ENCODE assay signal across 1 cellular context in the genomic region with DNA sequence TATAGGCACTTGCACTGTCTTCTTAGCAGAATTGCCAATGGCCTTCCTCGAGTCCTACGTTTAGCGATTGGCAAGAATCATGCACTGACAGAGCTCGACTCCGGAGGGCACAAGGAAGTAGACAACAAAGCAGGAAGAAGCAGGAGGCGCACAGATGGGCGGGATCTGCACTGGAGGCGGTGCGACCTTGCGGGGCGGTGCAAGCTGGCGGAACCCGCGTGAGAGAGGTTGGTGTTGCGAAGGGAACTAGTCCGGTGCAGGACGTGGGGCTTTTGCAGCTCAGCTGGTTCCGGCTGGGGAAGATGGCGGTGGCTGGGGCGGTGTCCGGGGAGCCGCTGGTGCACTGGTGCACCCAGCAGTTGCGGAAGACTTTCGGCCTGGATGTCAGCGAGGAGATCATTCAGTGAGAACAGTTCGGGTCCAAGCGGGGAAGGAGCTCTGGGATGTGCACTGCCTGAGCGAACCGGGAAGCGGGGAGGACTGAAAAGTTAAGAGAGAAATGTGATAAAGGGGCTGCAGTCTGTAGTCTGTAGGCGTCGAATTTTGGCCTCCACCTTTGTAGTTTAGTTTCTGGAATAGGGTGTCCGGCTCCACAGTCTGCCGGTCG.
TF ChIP-seq lines count a peak whose summit lies in the region.

A gene (plus strand): TSS at position 275 of the 607 bp plus-strand sequence. CDS start 28 bp downstream, at position 303.

TF ChIP-seq in K562, 482 proteins besides CTCF, POLR2A, EP300 and RAD21 (continued from another document and continues in another):
- TF ChIP-seq, protein P1, sequence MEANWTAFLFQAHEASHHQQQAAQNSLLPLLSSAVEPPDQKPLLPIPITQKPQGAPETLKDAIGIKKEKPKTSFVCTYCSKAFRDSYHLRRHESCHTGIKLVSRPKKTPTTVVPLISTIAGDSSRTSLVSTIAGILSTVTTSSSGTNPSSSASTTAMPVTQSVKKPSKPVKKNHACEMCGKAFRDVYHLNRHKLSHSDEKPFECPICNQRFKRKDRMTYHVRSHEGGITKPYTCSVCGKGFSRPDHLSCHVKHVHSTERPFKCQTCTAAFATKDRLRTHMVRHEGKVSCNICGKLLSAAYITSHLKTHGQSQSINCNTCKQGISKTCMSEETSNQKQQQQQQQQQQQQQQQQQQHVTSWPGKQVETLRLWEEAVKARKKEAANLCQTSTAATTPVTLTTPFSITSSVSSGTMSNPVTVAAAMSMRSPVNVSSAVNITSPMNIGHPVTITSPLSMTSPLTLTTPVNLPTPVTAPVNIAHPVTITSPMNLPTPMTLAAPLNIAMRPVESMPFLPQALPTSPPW (CRISPR knock-in tag; IDR thresholded peaks at IDR 0.05) = peak; percentile 67
- TF ChIP-seq ZNF551 (CRISPR knock-in tag; IDR thresholded peaks at IDR 0.05) (no peak), ESRRB (CRISPR knock-in tag; IDR thresholded peaks at IDR 0.05; ENCODE audit: borderline replicate concordance) (no peak), HIVEP1 (CRISPR knock-in tag; IDR thresholded peaks at IDR 0.05) (no peak), CSDE1 (IDR thresholded peaks at IDR 0.05) (peak in 1 of 2 experiments; percentile 69; a peak in 1 of 4 replicates), ATF1 (CRISPR knock-in tag; IDR thresholded peaks at IDR 0.05) (no peak; the same call in 1 of the 2 replicates), ATF1 (tag; IDR thresholded peaks at IDR 0.05) (peak; percentile 80), ZNF197 (CRISPR knock-in tag; IDR thresholded peaks at IDR 0.05; ENCODE audit: low read depth) (0 out of 2 replicates have a peak, but pooled peaks have one; percentile 35), CTBP1 (IDR thresholded peaks at IDR 0.05; ENCODE audit: borderline replicate concordance) (peak; percentile 97), ZNF224 (CRISPR knock-in tag; IDR thresholded peaks at IDR 0.05) (peak; percentile 36; the same call in 1 of the 2 replicates), ZNF764 (CRISPR knock-in tag; IDR thresholded peaks at IDR 0.05; ENCODE audit: low read depth) (no peak), SETDB1 (IDR thresholded peaks at IDR 0.05; ENCODE audit: low read length) (no peak), SRSF7 (optimal IDR thresholded peaks at IDR 0.05; ENCODE audit: low read depth, low read length) (no peak), CEBPB (tag; IDR thresholded peaks at IDR 0.05) (no peak), FOXK2 (conservative IDR thresholded peaks at IDR 0.05 in 1 of 2, IDR thresholded peaks at IDR 0.05 in 1 of 2; ENCODE audit: low read depth in 2 of 2) (peak; percentile 95), ZNF507 (tag; conservative IDR thresholded peaks at IDR 0.05) (no peak), RFX1 (IDR thresholded peaks at IDR 0.05) (peak; percentile 59), HDGF (IDR thresholded peaks at IDR 0.05) (no peak), LEF1 (IDR thresholded peaks at IDR 0.05) (peak; percentile 64; the same call in 1 of the 2 replicates), HOXB6 (CRISPR knock-in tag; IDR thresholded peaks at IDR 0.05; ENCODE audit: borderline replicate concordance) (0 out of 2 replicates have a peak, but pooled peaks have one; percentile 13), PHF21A (IDR thresholded peaks at IDR 0.05; ENCODE audit: borderline replicate concordance, low read depth) (peak; percentile 83), MBD2 (IDR thresholded peaks at IDR 0.05; ENCODE audit: borderline replicate concordance, low read depth) (peak; percentile 91), PHB (CRISPR knock-in tag; IDR thresholded peaks at IDR 0.05) (no peak), HEY1 (CRISPR knock-in tag; IDR thresholded peaks at IDR 0.05; ENCODE audit: borderline replicate concordance) (no peak), BRCA1 (IDR thresholded peaks at IDR 0.05) (no peak), BRCA1 (CRISPR knock-in tag; IDR thresholded peaks at IDR 0.05) (no peak), FOXA3 (CRISPR knock-in tag; conservative IDR thresholded peaks at IDR 0.05 in 1 of 2, IDR thresholded peaks at IDR 0.05 in 1 of 2) (no peak), DNMT1 (IDR thresholded peaks at IDR 0.05) (no peak), ARHGAP35 (IDR thresholded peaks at IDR 0.05; ENCODE audit: partially characterized antibody) (no peak), ZNF766 (CRISPR knock-in tag; conservative IDR thresholded peaks at IDR 0.05) (peak; percentile 69), ADNP (tag; IDR thresholded peaks at IDR 0.05) (peak; percentile 84), CBFB (CRISPR knock-in tag; IDR thresholded peaks at IDR 0.05) (peak; percentile 84; the same call in 1 of the 2 replicates), MEF2A (IDR thresholded peaks at IDR 0.05; ENCODE audit: control insufficient read depth, low read depth, low read length) (0 out of 2 replicates have a peak, but pooled peaks have one; percentile 51), JUN (IDR thresholded peaks at IDR 0.05; ENCODE audit: borderline replicate concordance, low read depth, low read length) (peak; percentile 79), JUN (CRISPR knock-in tag; IDR thresholded peaks at IDR 0.05; ENCODE audit: borderline replicate concordance) (no peak), MAFF (IDR thresholded peaks at IDR 0.05; ENCODE audit: low read length) (no peak), CREB1 (IDR thresholded peaks at IDR 0.05) (peak; percentile 71), CREB1 (CRISPR knock-in tag; IDR thresholded peaks at IDR 0.05) (peak; percentile 82), NFYB (IDR thresholded peaks at IDR 0.05; ENCODE audit: extremely low read depth, insufficient read length) (no peak), SMC3 (conservative IDR thresholded peaks at IDR 0.05; ENCODE audit: insufficient read depth, low read depth, low read length) (peak; percentile 45; the same call in 1 of the 2 replicates), SMARCA5 (IDR thresholded peaks at IDR 0.05) (peak; percentile 36; the same call in 1 of the 2 replicates), ZNF41 (CRISPR knock-in tag; conservative IDR thresholded peaks at IDR 0.05) (peak; percentile 82), ETS2 (tag; IDR thresholded peaks at IDR 0.05; ENCODE audit: borderline replicate concordance, poor library complexity, severe bottlenecking) (no peak), XRCC4 (IDR thresholded peaks at IDR 0.05; ENCODE audit: extremely low read depth, insufficient read depth, insufficient read length) (no peak), KLF10 (CRISPR knock-in tag; IDR thresholded peaks at IDR 0.05) (no peak)
- TF ChIP-seq, protein P2, sequence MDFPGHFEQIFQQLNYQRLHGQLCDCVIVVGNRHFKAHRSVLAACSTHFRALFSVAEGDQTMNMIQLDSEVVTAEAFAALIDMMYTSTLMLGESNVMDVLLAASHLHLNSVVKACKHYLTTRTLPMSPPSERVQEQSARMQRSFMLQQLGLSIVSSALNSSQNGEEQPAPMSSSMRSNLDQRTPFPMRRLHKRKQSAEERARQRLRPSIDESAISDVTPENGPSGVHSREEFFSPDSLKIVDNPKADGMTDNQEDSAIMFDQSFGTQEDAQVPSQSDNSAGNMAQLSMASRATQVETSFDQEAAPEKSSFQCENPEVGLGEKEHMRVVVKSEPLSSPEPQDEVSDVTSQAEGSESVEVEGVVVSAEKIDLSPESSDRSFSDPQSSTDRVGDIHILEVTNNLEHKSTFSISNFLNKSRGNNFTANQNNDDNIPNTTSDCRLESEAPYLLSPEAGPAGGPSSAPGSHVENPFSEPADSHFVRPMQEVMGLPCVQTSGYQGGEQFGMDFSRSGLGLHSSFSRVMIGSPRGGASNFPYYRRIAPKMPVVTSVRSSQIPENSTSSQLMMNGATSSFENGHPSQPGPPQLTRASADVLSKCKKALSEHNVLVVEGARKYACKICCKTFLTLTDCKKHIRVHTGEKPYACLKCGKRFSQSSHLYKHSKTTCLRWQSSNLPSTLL (IDR thresholded peaks at IDR 0.05) = no peak
- TF ChIP-seq, protein P3, sequence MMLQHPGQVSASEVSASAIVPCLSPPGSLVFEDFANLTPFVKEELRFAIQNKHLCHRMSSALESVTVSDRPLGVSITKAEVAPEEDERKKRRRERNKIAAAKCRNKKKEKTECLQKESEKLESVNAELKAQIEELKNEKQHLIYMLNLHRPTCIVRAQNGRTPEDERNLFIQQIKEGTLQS (IDR thresholded peaks at IDR 0.05) = 0 out of 2 replicates have a peak, but pooled peaks have one; percentile 34
- TF ChIP-seq, protein P3 (CRISPR knock-in tag; conservative IDR thresholded peaks at IDR 0.05) = no peak
- TF ChIP-seq, protein P4, sequence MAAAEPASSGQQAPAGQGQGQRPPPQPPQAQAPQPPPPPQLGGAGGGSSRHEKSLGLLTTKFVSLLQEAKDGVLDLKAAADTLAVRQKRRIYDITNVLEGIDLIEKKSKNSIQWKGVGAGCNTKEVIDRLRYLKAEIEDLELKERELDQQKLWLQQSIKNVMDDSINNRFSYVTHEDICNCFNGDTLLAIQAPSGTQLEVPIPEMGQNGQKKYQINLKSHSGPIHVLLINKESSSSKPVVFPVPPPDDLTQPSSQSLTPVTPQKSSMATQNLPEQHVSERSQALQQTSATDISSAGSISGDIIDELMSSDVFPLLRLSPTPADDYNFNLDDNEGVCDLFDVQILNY (CRISPR knock-in tag; IDR thresholded peaks at IDR 0.05) = peak; percentile 93; the same call in 1 of the 2 replicates
- TF ChIP-seq, protein P5, sequence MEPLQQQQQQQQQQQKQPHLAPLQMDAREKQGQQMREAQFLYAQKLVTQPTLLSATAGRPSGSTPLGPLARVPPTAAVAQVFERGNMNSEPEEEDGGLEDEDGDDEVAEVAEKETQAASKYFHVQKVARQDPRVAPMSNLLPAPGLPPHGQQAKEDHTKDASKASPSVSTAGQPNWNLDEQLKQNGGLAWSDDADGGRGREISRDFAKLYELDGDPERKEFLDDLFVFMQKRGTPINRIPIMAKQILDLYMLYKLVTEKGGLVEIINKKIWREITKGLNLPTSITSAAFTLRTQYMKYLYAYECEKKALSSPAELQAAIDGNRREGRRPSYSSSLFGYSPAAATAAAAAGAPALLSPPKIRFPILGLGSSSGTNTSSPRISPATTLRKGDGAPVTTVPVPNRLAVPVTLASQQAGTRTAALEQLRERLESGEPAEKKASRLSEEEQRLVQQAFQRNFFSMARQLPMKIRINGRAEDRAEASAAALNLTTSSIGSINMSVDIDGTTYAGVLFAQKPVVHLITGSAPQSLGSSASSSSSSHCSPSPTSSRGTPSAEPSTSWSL (CRISPR knock-in tag; IDR thresholded peaks at IDR 0.05; ENCODE audit: borderline replicate concordance) = 0 out of 2 replicates have a peak, but pooled peaks have one; percentile 30
- TF ChIP-seq, protein P6, sequence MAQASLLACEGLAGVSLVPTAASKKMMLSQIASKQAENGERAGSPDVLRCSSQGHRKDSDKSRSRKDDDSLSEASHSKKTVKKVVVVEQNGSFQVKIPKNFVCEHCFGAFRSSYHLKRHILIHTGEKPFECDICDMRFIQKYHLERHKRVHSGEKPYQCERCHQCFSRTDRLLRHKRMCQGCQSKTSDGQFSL (CRISPR knock-in tag; IDR thresholded peaks at IDR 0.05) = peak; percentile 67; the same call in 1 of the 2 replicates
- TF ChIP-seq, protein P6 (tag; IDR thresholded peaks at IDR 0.05) = no peak
- TF ChIP-seq, protein P7, sequence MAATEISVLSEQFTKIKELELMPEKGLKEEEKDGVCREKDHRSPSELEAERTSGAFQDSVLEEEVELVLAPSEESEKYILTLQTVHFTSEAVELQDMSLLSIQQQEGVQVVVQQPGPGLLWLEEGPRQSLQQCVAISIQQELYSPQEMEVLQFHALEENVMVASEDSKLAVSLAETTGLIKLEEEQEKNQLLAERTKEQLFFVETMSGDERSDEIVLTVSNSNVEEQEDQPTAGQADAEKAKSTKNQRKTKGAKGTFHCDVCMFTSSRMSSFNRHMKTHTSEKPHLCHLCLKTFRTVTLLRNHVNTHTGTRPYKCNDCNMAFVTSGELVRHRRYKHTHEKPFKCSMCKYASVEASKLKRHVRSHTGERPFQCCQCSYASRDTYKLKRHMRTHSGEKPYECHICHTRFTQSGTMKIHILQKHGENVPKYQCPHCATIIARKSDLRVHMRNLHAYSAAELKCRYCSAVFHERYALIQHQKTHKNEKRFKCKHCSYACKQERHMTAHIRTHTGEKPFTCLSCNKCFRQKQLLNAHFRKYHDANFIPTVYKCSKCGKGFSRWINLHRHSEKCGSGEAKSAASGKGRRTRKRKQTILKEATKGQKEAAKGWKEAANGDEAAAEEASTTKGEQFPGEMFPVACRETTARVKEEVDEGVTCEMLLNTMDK (IDR thresholded peaks at IDR 0.05; ENCODE audit: borderline replicate concordance, insufficient read depth, low read depth, low read length, poor library complexity, severe bottlenecking) = no peak
- TF ChIP-seq, protein P8, sequence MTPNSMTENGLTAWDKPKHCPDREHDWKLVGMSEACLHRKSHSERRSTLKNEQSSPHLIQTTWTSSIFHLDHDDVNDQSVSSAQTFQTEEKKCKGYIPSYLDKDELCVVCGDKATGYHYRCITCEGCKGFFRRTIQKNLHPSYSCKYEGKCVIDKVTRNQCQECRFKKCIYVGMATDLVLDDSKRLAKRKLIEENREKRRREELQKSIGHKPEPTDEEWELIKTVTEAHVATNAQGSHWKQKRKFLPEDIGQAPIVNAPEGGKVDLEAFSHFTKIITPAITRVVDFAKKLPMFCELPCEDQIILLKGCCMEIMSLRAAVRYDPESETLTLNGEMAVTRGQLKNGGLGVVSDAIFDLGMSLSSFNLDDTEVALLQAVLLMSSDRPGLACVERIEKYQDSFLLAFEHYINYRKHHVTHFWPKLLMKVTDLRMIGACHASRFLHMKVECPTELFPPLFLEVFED (CRISPR knock-in tag; conservative IDR thresholded peaks at IDR 0.05) = peak; percentile 83
- TF ChIP-seq, protein P9, sequence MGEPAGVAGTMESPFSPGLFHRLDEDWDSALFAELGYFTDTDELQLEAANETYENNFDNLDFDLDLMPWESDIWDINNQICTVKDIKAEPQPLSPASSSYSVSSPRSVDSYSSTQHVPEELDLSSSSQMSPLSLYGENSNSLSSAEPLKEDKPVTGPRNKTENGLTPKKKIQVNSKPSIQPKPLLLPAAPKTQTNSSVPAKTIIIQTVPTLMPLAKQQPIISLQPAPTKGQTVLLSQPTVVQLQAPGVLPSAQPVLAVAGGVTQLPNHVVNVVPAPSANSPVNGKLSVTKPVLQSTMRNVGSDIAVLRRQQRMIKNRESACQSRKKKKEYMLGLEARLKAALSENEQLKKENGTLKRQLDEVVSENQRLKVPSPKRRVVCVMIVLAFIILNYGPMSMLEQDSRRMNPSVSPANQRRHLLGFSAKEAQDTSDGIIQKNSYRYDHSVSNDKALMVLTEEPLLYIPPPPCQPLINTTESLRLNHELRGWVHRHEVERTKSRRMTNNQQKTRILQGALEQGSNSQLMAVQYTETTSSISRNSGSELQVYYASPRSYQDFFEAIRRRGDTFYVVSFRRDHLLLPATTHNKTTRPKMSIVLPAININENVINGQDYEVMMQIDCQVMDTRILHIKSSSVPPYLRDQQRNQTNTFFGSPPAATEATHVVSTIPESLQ (CRISPR knock-in tag; IDR thresholded peaks at IDR 0.05) = peak; percentile 79; the same call in 1 of the 2 replicates
